ENCODE assay signal across 30 cellular contexts in the genomic region with DNA sequence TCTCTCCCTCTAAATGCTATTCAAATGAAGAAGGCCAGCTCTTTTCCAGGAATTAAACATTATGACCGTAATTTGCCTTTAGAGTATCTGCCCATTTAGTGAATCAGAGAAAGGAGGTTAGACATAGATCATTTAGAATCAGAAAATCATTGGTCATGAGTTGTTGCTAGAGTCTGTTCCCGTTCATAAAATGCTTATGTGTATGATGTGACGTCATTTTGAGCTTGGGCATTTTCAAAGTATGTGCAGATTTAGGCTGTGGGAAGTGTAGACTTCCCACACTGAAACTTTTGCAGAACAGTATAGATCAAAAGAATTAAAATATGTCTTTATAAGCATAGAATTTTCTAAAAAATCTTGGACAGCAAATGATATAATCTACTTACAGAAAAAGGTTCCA.
"Had no signal": no experiment of that assay in that cellular context is flagged by ENCODE, and none has a peak within 500 bp of the region (broad histone marks: within the 10 kb centered on the region; RNA-seq: fewer than 3 reads in every experiment).

No MANE protein-coding gene starts in this region.

- H3K4me1 Mint-ChIP-seq: activated CD4-positive, alpha-beta memory T cell treated with anti-CD3 and anti-CD28 coated beads, Interleukin-2, amount 10 ng/mL, durations not matched to agents 7 days and 5 days; activated CD8-positive, alpha-beta memory T cell treated with anti-CD3 and anti-CD28 coated beads, Interleukin-2, amount 10 ng/mL, durations not matched to agents 7 days and 5 days; activated naive CD4-positive, alpha-beta T cell treated with anti-CD3 and anti-CD28 coated beads, Interleukin-2, amount 10 ng/mL, durations not matched to agents 7 days and 5 days; activated naive CD8-positive, alpha-beta T cell treated with anti-CD3 and anti-CD28 coated beads, Interleukin-2, amount 50 U/mL, for 24 hours had no signal

- H3K27me3 Mint-ChIP-seq: activated CD4-positive, alpha-beta memory T cell treated with anti-CD3 and anti-CD28 coated beads, Interleukin-2, amount 10 ng/mL, durations not matched to agents 7 days and 5 days; activated naive CD4-positive, alpha-beta T cell treated with anti-CD3 and anti-CD28 coated beads, Interleukin-2, amount 10 ng/mL, durations not matched to agents 7 days and 5 days; activated naive CD8-positive, alpha-beta T cell had no signal

- H3K27me3 ChIP-seq: brain microvascular endothelial cell had no signal

- FAIRE-seq: RCC 7860 had no signal

- H3K27ac Mint-ChIP-seq: activated CD4-positive, alpha-beta memory T cell treated with anti-CD3 and anti-CD28 coated beads, Interleukin-2, amount 10 ng/mL, durations not matched to agents 7 days and 5 days; activated CD8-positive, alpha-beta memory T cell treated with anti-CD3 and anti-CD28 coated beads, Interleukin-2, amount 10 ng/mL, durations not matched to agents 7 days and 5 days; activated naive CD4-positive, alpha-beta T cell treated with anti-CD3 and anti-CD28 coated beads, Interleukin-2, amount 10 ng/mL, durations not matched to agents 7 days and 5 days; activated naive CD8-positive, alpha-beta T cell; activated naive CD8-positive, alpha-beta T cell treated with anti-CD3 and anti-CD28 coated beads, Interleukin-2, amount 50 U/mL, for 24 hours had no signal

- H3K36me3 Mint-ChIP-seq: activated CD8-positive, alpha-beta memory T cell treated with anti-CD3 and anti-CD28 coated beads, Interleukin-2, amount 10 ng/mL, durations not matched to agents 7 days and 5 days; activated naive CD4-positive, alpha-beta T cell treated with anti-CD3 and anti-CD28 coated beads, Interleukin-2, amount 10 ng/mL, durations not matched to agents 7 days and 5 days; activated naive CD8-positive, alpha-beta T cell had no signal

- DNase-seq: activated CD4-positive, alpha-beta memory T cell treated with anti-CD3 and anti-CD28 coated beads, Interleukin-2, amount 10 ng/mL, durations not matched to agents 7 days and 5 days; activated CD4-positive, alpha-beta T cell treated with anti-CD3 and anti-CD28 coated beads for 1 hour; activated CD4-positive, alpha-beta T cell treated with anti-CD3 and anti-CD28 coated beads for 48 hours; activated CD4-positive, CD25-positive, alpha-beta regulatory T cell; activated CD8-positive, alpha-beta memory T cell treated with anti-CD3 and anti-CD28 coated beads for 24 hours; activated CD8-positive, alpha-beta memory T cell treated with anti-CD3 and anti-CD28 coated beads, Interleukin-2, amount 10 ng/mL, durations not matched to agents 7 days and 5 days; activated CD8-positive, alpha-beta memory T cell treated with anti-CD3 and anti-CD28 coated beads, Interleukin-2, amount 50 U/mL, for 48 hours; activated effector memory CD4-positive, alpha-beta T cell treated with Interleukin-2 at 50 U/mL for 16 hours; activated naive CD4-positive, alpha-beta T cell treated with anti-CD3 and anti-CD28 coated beads, Interleukin-2, amount 10 ng/mL, durations not matched to agents 7 days and 5 days; activated naive CD8-positive, alpha-beta T cell treated with anti-CD3 and anti-CD28 coated beads, Interleukin-2, amount 50 U/mL, for 24 hours; activated T-cell treated with anti-CD3 and anti-CD28 coated beads, Interleukin-2, amount 50 U/mL, for 48 hours; aorta; brain microvascular endothelial cell; Karpas-422; NCI-H1105; NCI-H1417 treated with DMSO at 0.1 percent for 48 hours; NCI-H187 treated with DMSO at 0.1 percent for 48 hours; NCI-H2081; NCI-H226; NCI-H446 treated with DMSO at 0.1 percent for 48 hours; NCI-H524; SIG-M5; SW 1271; T-helper 1 cell; T1000; WERI-Rb-1 had no signal

- H3K36me3 ChIP-seq: brain microvascular endothelial cell, WERI-Rb-1 had no signal

- H3K27ac ChIP-seq: brain microvascular endothelial cell, RWPE1, WERI-Rb-1 had no signal

- H3K4me3 Mint-ChIP-seq: activated CD4-positive, alpha-beta memory T cell treated with anti-CD3 and anti-CD28 coated beads, Interleukin-2, amount 10 ng/mL, durations not matched to agents 7 days and 5 days; activated CD8-positive, alpha-beta memory T cell treated with anti-CD3 and anti-CD28 coated beads, Interleukin-2, amount 10 ng/mL, durations not matched to agents 7 days and 5 days; activated naive CD4-positive, alpha-beta T cell treated with anti-CD3 and anti-CD28 coated beads, Interleukin-2, amount 10 ng/mL, durations not matched to agents 7 days and 5 days; activated naive CD8-positive, alpha-beta T cell; activated naive CD8-positive, alpha-beta T cell treated with anti-CD3 and anti-CD28 coated beads, Interleukin-2, amount 50 U/mL, for 24 hours had no signal

- ATAC-seq: activated CD8-positive, alpha-beta memory T cell treated with anti-CD3 and anti-CD28 coated beads, Interleukin-2, amount 10 ng/mL, durations not matched to agents 7 days and 5 days; activated naive CD8-positive, alpha-beta T cell treated with anti-CD3 and anti-CD28 coated beads, Interleukin-2, amount 50 U/mL, for 24 hours; Right ventricle myocardium inferior had no signal
